7 cellular contexts compared by ENCODE assay signal in the genomic region with DNA sequence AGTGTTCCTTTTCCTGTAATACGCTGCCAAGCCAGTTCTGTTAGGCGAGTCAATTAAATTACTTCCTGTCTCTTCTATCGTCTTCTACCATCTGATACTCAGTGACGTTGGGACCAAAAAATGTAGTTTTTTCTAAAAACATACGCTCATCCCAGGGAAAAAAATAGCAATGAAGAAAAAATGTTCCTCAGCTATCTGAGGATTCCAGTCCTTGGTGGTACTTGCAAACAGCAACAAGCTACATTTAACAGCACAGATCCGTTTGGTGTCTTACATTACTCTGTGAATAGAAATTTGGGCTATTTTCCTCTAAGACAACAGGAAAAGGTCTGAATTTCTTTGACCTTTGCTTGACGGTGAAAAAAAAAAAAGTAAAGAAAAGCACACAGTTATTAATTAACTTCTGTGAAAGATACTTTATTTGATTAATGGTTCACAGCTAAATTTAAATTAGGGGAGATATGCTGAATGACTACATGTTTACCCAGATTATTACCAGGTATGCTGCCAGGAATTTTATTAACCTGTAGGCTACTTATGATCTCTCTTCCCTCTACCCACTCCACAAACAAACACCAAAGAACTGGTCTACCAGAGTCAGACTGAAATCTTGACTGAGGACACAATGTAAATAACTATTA.
DNase-seq lines count a peak whose midpoint lies in the region; ATAC-seq and TF ChIP-seq lines count a peak whose summit lies in the region.

No MANE protein-coding gene starts in this region.

- H3F3A ChIP-seq in Loucy (ENCODE audit: low read depth) (peaks cover 21% of the 10 kb centered on the region), smooth muscle cell (ENCODE audit: low read depth) (peaks cover 20% of the 10 kb centered on the region)

- H3K36me3 ChIP-seq in Loucy (ENCODE audit: insufficient read depth, low read length) (no peaks in the 10 kb centered on the region), smooth muscle cell (ENCODE audit: low read depth) (no peaks in the 10 kb centered on the region)

- H3K4me3 ChIP-seq in Loucy (ENCODE audit: low read length, poor library complexity, severe bottlenecking) (peak overlapping the region; percentile 69), fibroblast of pulmonary artery (replicated peaks; ENCODE audit: low read depth, low read length) (no peak overlapping the region), smooth muscle cell (peak overlapping the region; percentile 8)

- H3K9me3 ChIP-seq in Loucy (ENCODE audit: insufficient read depth, low read depth, low read length) = no peaks in the 10 kb centered on the region
- no peaks in the 10 kb centered on the region for H3K9me3 ChIP-seq in smooth muscle cell (replicated peaks; ENCODE audit: low read depth)

- ATAC-seq in GM19452 (IDR thresholded peaks at IDR 0.05; ENCODE audit: unreplicated experiment) = peak; percentile 51

- H2AFZ ChIP-seq in Loucy (ENCODE audit: low read length) (no peak overlapping the region), smooth muscle cell (ENCODE audit: low read depth) (peak overlapping the region; percentile 0)

- H3K4me2 ChIP-seq in Loucy (ENCODE audit: low read depth, low read length, poor library complexity, severe bottlenecking) = peak overlapping the region; percentile 89
- H3K4me2 ChIP-seq in smooth muscle cell = peak overlapping the region; percentile 74

- peak; percentile 95 for DNase-seq in fibroblast of pulmonary artery (ENCODE audit: low read depth)
- no peak for DNase-seq in smooth muscle cell (lab: John Stamatoyannopoulos, UW; ENCODE audit: unreplicated experiment)
- no peak for DNase-seq in stimulated activated CD4-positive, alpha-beta T cell treated with anti-CD3 and anti-CD28 coated beads, Interleukin-4, amount 100 ng/mL, for 1 hour
- DNase-seq in NCI-H2227 (lab: John Stamatoyannopoulos, UW; ENCODE audit: unreplicated experiment) = no peak
- no peak for DNase-seq in GOT3 (lab: John Stamatoyannopoulos, UW)

- 15% methylated on average over 7 of the region's 7 CpGs for WGBS in smooth muscle cell (ENCODE audit: low lambda C conversion rate)

- TF ChIP-seq CTCF in Loucy (conservative IDR thresholded peaks at IDR 0.05; ENCODE audit: low read length) (no peak), fibroblast of pulmonary artery (IDR thresholded peaks at IDR 0.05; ENCODE audit: low read length, missing control alignments) (no peak), smooth muscle cell (IDR thresholded peaks at IDR 0.05; ENCODE audit: borderline replicate concordance, insufficient read depth, poor library complexity, severe bottlenecking) (no peak)

- no peaks in the 10 kb centered on the region for H3K9me2 ChIP-seq in Loucy (replicated peaks; ENCODE audit: low read depth, low read length)

- H3K79me2 ChIP-seq in Loucy (ENCODE audit: insufficient read depth, low read length) (no peaks in the 10 kb centered on the region), smooth muscle cell (ENCODE audit: low read depth) (no peaks in the 10 kb centered on the region)

- peak overlapping the region; percentile 94 for H3K27ac ChIP-seq in smooth muscle cell (ENCODE audit: low read depth)

- H3K4me1 ChIP-seq in Loucy (ENCODE audit: insufficient read depth, low read length, poor library complexity, severe bottlenecking) (peaks cover 60% of the 10 kb centered on the region), smooth muscle cell (ENCODE audit: low read depth) (peaks cover 34% of the 10 kb centered on the region)

- H3K9ac ChIP-seq in Loucy (ENCODE audit: low read depth, low read length, poor library complexity, severe bottlenecking) = peak overlapping the region; percentile 82
- H3K9ac ChIP-seq in smooth muscle cell (ENCODE audit: low read depth) = peak overlapping the region; percentile 63

- H4K20me1 ChIP-seq in Loucy (ENCODE audit: insufficient read depth, low read length, poor library complexity, severe bottlenecking) (no peaks in the 10 kb centered on the region), smooth muscle cell (ENCODE audit: low read depth) (no peaks in the 10 kb centered on the region)

- no peaks in the 10 kb centered on the region for H3K27me3 ChIP-seq in Loucy (ENCODE audit: insufficient read depth, low read length, poor library complexity, severe bottlenecking)
- H3K27me3 ChIP-seq in smooth muscle cell (ENCODE audit: low read depth) = no peaks in the 10 kb centered on the region
